8 cellular contexts compared by ENCODE assay signal in genomic region chr1:179881642-179882252, GRCh38. TPM values are rescaled to one million over a fixed set of nuclear protein-coding genes. Genes with fewer than 3 reads are reported as not detected.
A peak's percentile ranks its signal among the peaks of the same experiment; 100 is the strongest.
DNase-seq lines count a peak whose midpoint lies in the region; ATAC-seq and TF ChIP-seq lines count a peak whose summit lies in the region.

No MANE protein-coding gene starts in this region.

- intact Hi-C loops in CD4-positive, alpha-beta memory T cell (cut with micrococcal nuclease) = loop anchor here (1.0 to 5.0 kb wide), 9 partner anchors 67 to 1211 kb away; partner anchors contain the start of genes ACBD6, CEP350, MR1 and QSOX1
- intact Hi-C loops in Panc1 (cut with micrococcal nuclease; ENCODE audit: unreplicated experiment) (no loop called here), lower leg skin (cut with DNase I; ENCODE audit: low total_unique reads) (no loop called here)

- TF ChIP-seq CTCF in Panc1 (IDR thresholded peaks at IDR 0.05) = no peak
- TF ChIP-seq CTCF in lower leg skin (IDR thresholded peaks at IDR 0.05) = no peak

- H3K4me1 Mint-ChIP-seq in CD4-positive, alpha-beta memory T cell = peaks cover 26 to 73% (median 49%) of the 10 kb centered on the region in 4 donors

- DNase-seq in CD4-positive, alpha-beta memory T cell = no peak
- DNase-seq in H7 (peak; percentile 79), Panc1 (ENCODE audit: low read depth, low spot score) (peak; percentile 77), dedifferentiated amniotic fluid mesenchymal stem cell (ENCODE audit: extremely low spot score) (peak; percentile 82), lower leg skin (ENCODE audit: low spot score in 2 of 2) (peak; percentile 91 to 97)
- DNase-seq in effector CD4-positive, alpha-beta T cell = no peak

- POLR2A ChIA-PET in CD4-positive, alpha-beta memory T cell (lab: Charles Lee; ENCODE audit: partially characterized antibody) = interaction anchor here (0.7 to 4.3 kb wide), 23 partner anchors 11 to 1209 kb away, joined by 3 to 108 read pairs (median 5); partner anchors contain the start of genes ACBD6, AXDND1, CEP350 and QSOX1
- POLR2A ChIA-PET in Panc1 (lab: Charles Lee) = interaction anchor here (0.5 to 1.2 kb wide), 2 partner anchors 9 to 109 kb away, joined by 3 to 6 read pairs; no protein-coding TSS in a partner anchor

- TSS peak; percentile 58 for BruUV-seq in Panc1 (replicated peaks; lab: Mats Ljungman, UMichigan)

- ATAC-seq in Panc1 (no peak), HG02938 (IDR thresholded peaks at IDR 0.05; ENCODE audit: unreplicated experiment) (no peak)

- peak overlapping the region; percentile 99 for H3K27ac ChIP-seq in CD4-positive, alpha-beta memory T cell (ENCODE audit: low read depth, low read length)
- H3K27ac ChIP-seq in Panc1 (ENCODE audit: low read length) = peak overlapping the region; percentile 100
- peak overlapping the region; percentile 99 for H3K27ac ChIP-seq in temporal lobe (ENCODE audit: low read depth, low read length)

- H3K36me3 ChIP-seq in CD4-positive, alpha-beta memory T cell (ENCODE audit: insufficient read depth, low read length) = peaks cover 14% of the 10 kb centered on the region
- peaks cover 5% of the 10 kb centered on the region for H3K36me3 ChIP-seq in H7 (replicated peaks; ENCODE audit: control insufficient read depth, insufficient read depth, low read length)
- H3K36me3 ChIP-seq in Panc1 (ENCODE audit: control insufficient read depth, insufficient read depth, low read length) = peaks cover 29% of the 10 kb centered on the region

- H3K27ac Mint-ChIP-seq in CD4-positive, alpha-beta memory T cell = peak overlapping the region; percentile 99 to 100 (median 100)

- H3K27me3 ChIP-seq in CD4-positive, alpha-beta memory T cell (ENCODE audit: insufficient read depth, low read length) = no peaks in the 10 kb centered on the region
- H3K27me3 ChIP-seq in H7 (ENCODE audit: control insufficient read depth, insufficient read depth, low read length) = no peaks in the 10 kb centered on the region
- H3K27me3 ChIP-seq in Panc1 (ENCODE audit: control insufficient read depth, insufficient read depth, low read length) = no peaks in the 10 kb centered on the region

- peak overlapping the region; percentile 94 to 99 (median 96) for H3K4me3 Mint-ChIP-seq in CD4-positive, alpha-beta memory T cell

- peaks cover 50% of the 10 kb centered on the region for H3K4me1 ChIP-seq in CD4-positive, alpha-beta memory T cell (ENCODE audit: insufficient read depth, low read length)
- peaks cover 7% of the 10 kb centered on the region; the same call in 1 of the 2 replicates for H3K4me1 ChIP-seq in Panc1 (ENCODE audit: control insufficient read depth, insufficient read depth, low read length)

- no peaks in the 10 kb centered on the region for H3K9me3 ChIP-seq in CD4-positive, alpha-beta memory T cell (ENCODE audit: control insufficient read depth in 1 of 2, low read length in 2 of 2)
- H3K9me3 ChIP-seq in Panc1 (ENCODE audit: control insufficient read depth, insufficient read depth, low read depth, low read length) = no peaks in the 10 kb centered on the region

- H3K4me3 ChIP-seq in CD4-positive, alpha-beta memory T cell (ENCODE audit: low read length in 2 of 2) = peak overlapping the region; percentile 80 to 83
- peak overlapping the region; percentile 94 for H3K4me3 ChIP-seq in H7 (ENCODE audit: insufficient read depth, low read depth, low read length)
- peak overlapping the region; percentile 97 for H3K4me3 ChIP-seq in Panc1 (ENCODE audit: low read depth in 2 of 2, low read length in 2 of 2)
- H3K4me3 ChIP-seq in lower leg skin (ENCODE audit: low read depth, poor library complexity, severe bottlenecking) = peak overlapping the region; percentile 53

- WGBS in lower leg skin, 2 donors = 0 to 1% methylated on average over 22 of the region's 22 CpGs

- no peaks in the 10 kb centered on the region for H3K27me3 Mint-ChIP-seq in CD4-positive, alpha-beta memory T cell

- no peak for TF ChIP-seq POLR2A in lower leg skin (IDR thresholded peaks at IDR 0.05)

- peaks cover 8 to 46% of the 10 kb centered on the region in 2 donors for H3K36me3 Mint-ChIP-seq in CD4-positive, alpha-beta memory T cell

- no peaks in the 10 kb centered on the region for H3K9me3 Mint-ChIP-seq in CD4-positive, alpha-beta memory T cell

- CTCF ChIA-PET in CD4-positive, alpha-beta memory T cell (lab: Charles Lee; ENCODE audit: partially characterized antibody) = interaction anchor here (1.4 to 4.6 kb wide), 5 partner anchors 14 to 73 kb away, joined by 3 to 17 read pairs (median 10); partner anchors contain the start of gene CEP350
- CTCF ChIA-PET in Panc1 (lab: Charles Lee) = no interaction called here

- in situ Hi-C loops in Panc1 (cut with HindIII; ENCODE audit: low pct_unique_long_range_greater_than_20kb, low sequenced_read_pairs) = no loop called here

RNA-seq across cellular contexts. Expression of gene TOR1AIP1, which starts 0.3 kb away (rescaled TPM):
- total RNA-seq in CD4-positive, alpha-beta memory T cell = 10 to 100 TPM; 53.8 to 61.0 TPM
- 10 to 100 TPM; 79.2 to 90.6 TPM for polyA plus RNA-seq in CD4-positive, alpha-beta memory T cell
- total RNA-seq in H7 (2014; rRNA removed; shearing (Covaris generic)) = 34.2 and 43.7 TPM in 2 replicates
- total RNA-seq in Panc1 (2021; ENCODE audit: unreplicated experiment) (62.0 TPM), lower leg skin (10 to 100 TPM; 35.7 to 53.7 (median 48.8) TPM), temporal lobe (34.4 TPM)
- 42.8 TPM for polyA plus RNA-seq in Panc1 (2012; ENCODE audit: insufficient read length)

RNA-seq across cellular contexts. Expression of gene TOR1AIP2, which starts 4.1 kb away (rescaled TPM):
- total RNA-seq in CD4-positive, alpha-beta memory T cell = 10 to 100 TPM; 51.0 to 52.8 TPM
- polyA plus RNA-seq in CD4-positive, alpha-beta memory T cell = 10 to 100 TPM in 1 of 2 donors, 1 to 10 TPM in 1; 7.2 to 13.0 TPM
- 60.7 and 69.2 TPM in 2 replicates for total RNA-seq in H7 (2014; rRNA removed; shearing (Covaris generic))
- total RNA-seq in Panc1 (2021; ENCODE audit: unreplicated experiment) (94.9 TPM), lower leg skin (100 to 1,000 TPM in 1 of 4 donors, 10 to 100 TPM in 3; 81.5 to 108 (median 91.3) TPM), temporal lobe (32.9 TPM)
- polyA plus RNA-seq in Panc1 (2012; ENCODE audit: insufficient read length) = 12.6 TPM

Comparison
In these comparisons a context has a peak if more than half of its experiments do, and no peak if none do; other contexts are left out.
1. DNase-seq: peak in H7 (single experiment), Panc1 (single experiment), dedifferentiated amniotic fluid mesenchymal stem cell (single experiment) and lower leg skin (2 of 2); none in CD4-positive, alpha-beta memory T cell (0 of 5) and effector CD4-positive, alpha-beta T cell (single experiment).
2. Peak in every context shown above with its lines, with median percentiles within 50 percentile points of each other: H3K27ac ChIP-seq and H3K4me3 ChIP-seq.